8 cellular contexts compared by ENCODE assay signal in the genomic region with DNA sequence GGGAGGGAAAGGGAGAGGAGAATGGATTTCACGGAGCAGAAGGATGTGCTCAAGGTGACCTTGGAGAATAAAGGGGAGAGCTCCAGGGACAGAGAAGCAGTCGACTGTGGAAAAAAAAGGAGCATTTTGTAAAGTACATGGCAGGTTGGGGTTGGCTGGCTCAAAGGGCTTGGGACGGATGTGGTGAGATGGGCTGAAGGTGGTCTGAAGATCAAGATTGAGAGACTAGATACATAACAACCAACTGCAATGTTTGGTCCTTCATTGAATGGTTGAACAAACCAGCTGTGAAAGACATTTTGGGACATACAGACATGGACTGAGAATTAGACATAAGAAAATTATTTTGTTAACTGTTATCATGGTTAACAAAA. TPM values are rescaled to one million over a fixed set of nuclear protein-coding genes. Genes with fewer than 3 reads are reported as not detected.
DNase-seq lines count a peak whose midpoint lies in the region; ATAC-seq and TF ChIP-seq lines count a peak whose summit lies in the region.

No MANE protein-coding gene starts in this region.

- TF ChIP-seq CTCF in omental fat pad (IDR thresholded peaks at IDR 0.05) = no peak

- H3K4me1 Mint-ChIP-seq in activated T-helper 1 cell treated with anti-CD3 and anti-CD28 coated beads, Interleukin-12 subunit alpha, Interleukin-12 subunit beta, Interleukin-2, Interleukin-4 antibody, amounts not matched to agents 30 ng/mL and 10 ng/mL and 1 ng/mL, durations not matched to agents 14 hours and 24 hours and 36 hours (ENCODE audit: low read depth) = peaks cover 37% of the 10 kb centered on the region
- peaks cover 53% of the 10 kb centered on the region for H3K4me1 Mint-ChIP-seq in stimulated activated naive CD8-positive, alpha-beta T cell treated with anti-CD3 and anti-CD28 coated beads, Interleukin-15, amount 100 ng/mL, for 72 hours

- DNase-seq in SHP77 treated with DMSO at 0.1 percent for 48 hours (lab: John Stamatoyannopoulos, UW) = peak; percentile 22
- no peak for DNase-seq in SHP77 (lab: John Stamatoyannopoulos, UW)
- no peak for DNase-seq in activated T-helper 1 cell treated with anti-CD3 and anti-CD28 coated beads, Interleukin-12 subunit alpha, Interleukin-12 subunit beta, Interleukin-2, Interleukin-4 antibody, amounts not matched to agents 30 ng/mL and 10 ng/mL and 1 ng/mL, durations not matched to agents 14 hours and 24 hours and 36 hours (ENCODE audit: low spot score)
- DNase-seq in stimulated activated naive CD8-positive, alpha-beta T cell treated with anti-CD3 and anti-CD28 coated beads, Interleukin-15, amount 100 ng/mL, for 72 hours = no peak
- no peak for DNase-seq in omental fat pad (ENCODE audit: low spot score)

- peak overlapping the region; percentile 96 for H3K27ac Mint-ChIP-seq in activated T-helper 1 cell treated with anti-CD3 and anti-CD28 coated beads, Interleukin-12 subunit alpha, Interleukin-12 subunit beta, Interleukin-2, Interleukin-4 antibody, amounts not matched to agents 30 ng/mL and 10 ng/mL and 1 ng/mL, durations not matched to agents 14 hours and 24 hours and 36 hours
- H3K27ac Mint-ChIP-seq in stimulated activated naive CD8-positive, alpha-beta T cell treated with anti-CD3 and anti-CD28 coated beads, Interleukin-15, amount 100 ng/mL, for 72 hours = peak overlapping the region; percentile 75 to 93

- intact Hi-C loops in activated T-helper 1 cell treated with anti-CD3 and anti-CD28 coated beads, Interleukin-12 subunit alpha, Interleukin-12 subunit beta, Interleukin-2, Interleukin-4 antibody, amounts not matched to agents 30 ng/mL and 10 ng/mL and 1 ng/mL, durations not matched to agents 14 hours and 24 hours and 36 hours (cut with micrococcal nuclease) = no loop called here

- peaks cover 1% of the 10 kb centered on the region for H3K27me3 Mint-ChIP-seq in activated T-helper 1 cell treated with anti-CD3 and anti-CD28 coated beads, Interleukin-12 subunit alpha, Interleukin-12 subunit beta, Interleukin-2, Interleukin-4 antibody, amounts not matched to agents 30 ng/mL and 10 ng/mL and 1 ng/mL, durations not matched to agents 14 hours and 24 hours and 36 hours (ENCODE audit: insufficient read depth)
- H3K27me3 Mint-ChIP-seq in stimulated activated naive CD8-positive, alpha-beta T cell treated with anti-CD3 and anti-CD28 coated beads, Interleukin-15, amount 100 ng/mL, for 72 hours = no peaks in the 10 kb centered on the region

- peak overlapping the region; percentile 90 for H3K4me3 ChIP-seq in iPS-11a (ENCODE audit: low read depth, low read length)

- H3K36me3 Mint-ChIP-seq in activated T-helper 1 cell treated with anti-CD3 and anti-CD28 coated beads, Interleukin-12 subunit alpha, Interleukin-12 subunit beta, Interleukin-2, Interleukin-4 antibody, amounts not matched to agents 30 ng/mL and 10 ng/mL and 1 ng/mL, durations not matched to agents 14 hours and 24 hours and 36 hours (ENCODE audit: low read depth) = peaks cover 15% of the 10 kb centered on the region

- ATAC-seq in stimulated activated naive CD8-positive, alpha-beta T cell treated with anti-CD3 and anti-CD28 coated beads, Interleukin-15, amount 100 ng/mL, for 72 hours = no peak
- ATAC-seq in omental fat pad (ENCODE audit: low FRiP score) (no peak), GM19455 (IDR thresholded peaks at IDR 0.05; ENCODE audit: unreplicated experiment) (no peak), GM19035 (IDR thresholded peaks at IDR 0.05; ENCODE audit: unreplicated experiment) (no peak)

- no peaks in the 10 kb centered on the region for H3K9me3 Mint-ChIP-seq in activated T-helper 1 cell treated with anti-CD3 and anti-CD28 coated beads, Interleukin-12 subunit alpha, Interleukin-12 subunit beta, Interleukin-2, Interleukin-4 antibody, amounts not matched to agents 30 ng/mL and 10 ng/mL and 1 ng/mL, durations not matched to agents 14 hours and 24 hours and 36 hours
- H3K9me3 Mint-ChIP-seq in stimulated activated naive CD8-positive, alpha-beta T cell treated with anti-CD3 and anti-CD28 coated beads, Interleukin-15, amount 100 ng/mL, for 72 hours = no peaks in the 10 kb centered on the region

- peak overlapping the region; percentile 90 for H3K4me3 Mint-ChIP-seq in activated T-helper 1 cell treated with anti-CD3 and anti-CD28 coated beads, Interleukin-12 subunit alpha, Interleukin-12 subunit beta, Interleukin-2, Interleukin-4 antibody, amounts not matched to agents 30 ng/mL and 10 ng/mL and 1 ng/mL, durations not matched to agents 14 hours and 24 hours and 36 hours
- H3K4me3 Mint-ChIP-seq in stimulated activated naive CD8-positive, alpha-beta T cell treated with anti-CD3 and anti-CD28 coated beads, Interleukin-15, amount 100 ng/mL, for 72 hours = peak overlapping the region; percentile 89 to 95

RNA-seq across cellular contexts. Expression of gene CD63, which starts 1.6 kb away (rescaled TPM):
- total RNA-seq in activated T-helper 1 cell treated with anti-CD3 and anti-CD28 coated beads, Interleukin-12 subunit alpha, Interleukin-12 subunit beta, Interleukin-2, Interleukin-4 antibody, amounts not matched to agents 30 ng/mL and 10 ng/mL and 1 ng/mL, durations not matched to agents 14 hours and 24 hours and 36 hours = 183 and 198 TPM in 2 replicates
- 1,000 to 10,000 TPM in 2 of 4 donors, 100 to 1,000 TPM in 2; 736 to 1,401 (median 892) TPM for total RNA-seq in omental fat pad

RNA-seq across cellular contexts. Expression of gene RDH5, which starts 10.2 kb away (rescaled TPM):
- 4.2 and 6.7 TPM in 2 replicates for total RNA-seq in activated T-helper 1 cell treated with anti-CD3 and anti-CD28 coated beads, Interleukin-12 subunit alpha, Interleukin-12 subunit beta, Interleukin-2, Interleukin-4 antibody, amounts not matched to agents 30 ng/mL and 10 ng/mL and 1 ng/mL, durations not matched to agents 14 hours and 24 hours and 36 hours
- total RNA-seq in omental fat pad = 100 to 1,000 TPM in 2 of 4 donors, 10 to 100 TPM in 2; 77.4 to 119 (median 100) TPM

RNA-seq across cellular contexts. Expression of gene GDF11, which starts 12.5 kb away (rescaled TPM):
- 14.2 and 15.2 TPM in 2 replicates for total RNA-seq in activated T-helper 1 cell treated with anti-CD3 and anti-CD28 coated beads, Interleukin-12 subunit alpha, Interleukin-12 subunit beta, Interleukin-2, Interleukin-4 antibody, amounts not matched to agents 30 ng/mL and 10 ng/mL and 1 ng/mL, durations not matched to agents 14 hours and 24 hours and 36 hours
- 1 to 10 TPM; 1.9 to 5.4 (median 2.5) TPM for total RNA-seq in omental fat pad

RNA-seq across cellular contexts. Expression of gene BLOC1S1, which starts 14.6 kb away (rescaled TPM):
- 62.5 and 64.8 TPM in 2 replicates for total RNA-seq in activated T-helper 1 cell treated with anti-CD3 and anti-CD28 coated beads, Interleukin-12 subunit alpha, Interleukin-12 subunit beta, Interleukin-2, Interleukin-4 antibody, amounts not matched to agents 30 ng/mL and 10 ng/mL and 1 ng/mL, durations not matched to agents 14 hours and 24 hours and 36 hours
- total RNA-seq in omental fat pad = 100 to 1,000 TPM; 168 to 247 (median 213) TPM

RNA-seq across cellular contexts. Expression of gene ITGA7, which starts 22.7 kb away (rescaled TPM):
- total RNA-seq in activated T-helper 1 cell treated with anti-CD3 and anti-CD28 coated beads, Interleukin-12 subunit alpha, Interleukin-12 subunit beta, Interleukin-2, Interleukin-4 antibody, amounts not matched to agents 30 ng/mL and 10 ng/mL and 1 ng/mL, durations not matched to agents 14 hours and 24 hours and 36 hours = 0.88 and 1.1 TPM in 2 replicates
- 100 to 1,000 TPM; 101 to 207 (median 156) TPM for total RNA-seq in omental fat pad

Comparison
In these comparisons a context has a peak if more than half of its experiments do, and no peak if none do; other contexts are left out.
1. RNA of gene RDH5, which starts 10.2 kb away (total RNA-seq): 77.4 to 119 TPM in omental fat pad; 4.2 to 6.7 TPM in activated T-helper 1 cell treated with anti-CD3 and anti-CD28 coated beads, Interleukin-12 subunit alpha, Interleukin-12 subunit beta, Interleukin-2, Interleukin-4 antibody, amounts not matched to agents 30 ng/mL and 10 ng/mL and 1 ng/mL, durations not matched to agents 14 hours and 24 hours and 36 hours; every median in the first group is over 10 times any median in the second.